Comparison of ENCODE assay signal across 22 cellular contexts in the genomic region with DNA sequence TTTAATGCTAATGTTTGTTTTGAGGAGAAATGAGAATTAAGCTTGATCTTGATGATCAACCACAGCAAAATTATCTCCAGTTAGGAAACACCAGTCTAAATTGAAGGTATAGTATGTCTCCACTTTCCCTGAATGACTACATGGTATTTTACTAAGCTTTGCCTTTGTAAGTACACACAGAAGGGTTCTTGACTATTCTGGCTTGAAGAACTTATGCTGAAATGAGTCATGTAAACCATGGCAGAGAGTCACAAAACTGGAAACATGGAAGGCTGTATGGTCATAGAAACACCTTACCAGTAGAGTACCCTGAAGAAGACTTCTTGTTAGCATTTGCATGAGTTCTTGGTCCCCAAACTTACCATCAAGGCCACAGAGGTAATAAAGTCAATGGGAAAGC.
"Had no signal": no experiment of that assay in that cellular context is flagged by ENCODE, and none has a peak within 500 bp of the region (broad histone marks: within the 10 kb centered on the region; RNA-seq: fewer than 3 reads in every experiment).

No MANE protein-coding gene starts in this region.

- H3K9me3 Mint-ChIP-seq: activated CD4-positive, alpha-beta memory T cell treated with anti-CD3 and anti-CD28 coated beads for 36 hours; activated T-helper 2 cell treated with anti-CD3 and anti-CD28 coated beads, Interferon-gamma antibody, Interleukin-2, Interleukin-4, amounts not matched to agents 10 μg/mL and 5 μg/mL and 100 μg/mL, durations not matched to agents 14 hours and 24 hours and 36 hours; naive thymus-derived CD8-positive, alpha-beta T cell had no signal

- H3K4me3 Mint-ChIP-seq: activated CD4-positive, alpha-beta memory T cell treated with anti-CD3 and anti-CD28 coated beads for 36 hours; activated naive CD4-positive, alpha-beta T cell treated with anti-CD3 and anti-CD28 coated beads for 36 hours; dendritic cell treated with granulocyte-macrophage colony-stimulating factor and Interleukin-4, amounts not matched to agents 40 ng/mL and 50 ng/mL, for 4 days; naive thymus-derived CD8-positive, alpha-beta T cell; stimulated activated naive CD8-positive, alpha-beta T cell treated with anti-CD3 and anti-CD28 coated beads, Interleukin-15, amount 100 ng/mL, for 72 hours had no signal

- H3K4me1 ChIP-seq: breast epithelium, gastrocnemius medialis, psoas muscle, suprapubic skin had no signal

- ATAC-seq: gastrocnemius medialis; naive thymus-derived CD8-positive, alpha-beta T cell; psoas muscle; right cardiac atrium; stimulated activated naive CD8-positive, alpha-beta T cell treated with anti-CD3 and anti-CD28 coated beads, Interleukin-15, amount 100 ng/mL, for 72 hours had no signal

- DNase-seq: activated CD4-positive, alpha-beta memory T cell treated with anti-CD3 and anti-CD28 coated beads for 36 hours; activated naive CD4-positive, alpha-beta T cell treated with anti-CD3 and anti-CD28 coated beads for 36 hours; anterior cingulate cortex; effector CD8-positive, alpha-beta T cell; gastrocnemius medialis; head of caudate nucleus; mesendoderm; naive thymus-derived CD8-positive, alpha-beta T cell; ovary; psoas muscle; right cardiac atrium; stimulated activated CD4-positive, alpha-beta T cell treated with anti-CD3 and anti-CD28 coated beads, Interleukin-15, amount 100 ng/mL, for 24 hours; stimulated activated CD4-positive, alpha-beta T cell treated with anti-CD3 and anti-CD28 coated beads, Interleukin-2, amount 100 ng/mL, for 48 hours; stimulated activated naive CD8-positive, alpha-beta T cell treated with anti-CD3 and anti-CD28 coated beads, Interleukin-15, amount 100 ng/mL, for 72 hours; SW 1271; transverse colon had no signal

- H3K27me3 Mint-ChIP-seq: activated CD4-positive, alpha-beta memory T cell treated with anti-CD3 and anti-CD28 coated beads for 36 hours; dendritic cell treated with granulocyte-macrophage colony-stimulating factor and Interleukin-4, amounts not matched to agents 40 ng/mL and 50 ng/mL, for 4 days; naive thymus-derived CD8-positive, alpha-beta T cell; stimulated activated naive CD8-positive, alpha-beta T cell treated with anti-CD3 and anti-CD28 coated beads, Interleukin-15, amount 100 ng/mL, for 72 hours had no signal

- H3K9me3 ChIP-seq: breast epithelium, gastrocnemius medialis, ovary, psoas muscle, suprapubic skin, transverse colon, vagina had no signal

- H3K36me3 ChIP-seq: breast epithelium, gastrocnemius medialis, ovary, suprapubic skin, transverse colon, vagina had no signal

- H3K27ac Mint-ChIP-seq: activated CD4-positive, alpha-beta memory T cell treated with anti-CD3 and anti-CD28 coated beads for 36 hours; activated naive CD4-positive, alpha-beta T cell treated with anti-CD3 and anti-CD28 coated beads for 36 hours; activated T-helper 2 cell treated with anti-CD3 and anti-CD28 coated beads, Interferon-gamma antibody, Interleukin-2, Interleukin-4, amounts not matched to agents 10 μg/mL and 5 μg/mL and 100 μg/mL, durations not matched to agents 14 hours and 24 hours and 36 hours; dendritic cell treated with granulocyte-macrophage colony-stimulating factor and Interleukin-4, amounts not matched to agents 40 ng/mL and 50 ng/mL, for 4 days; naive thymus-derived CD8-positive, alpha-beta T cell; stimulated activated naive CD8-positive, alpha-beta T cell treated with anti-CD3 and anti-CD28 coated beads, Interleukin-15, amount 100 ng/mL, for 72 hours had no signal

- H3K4me3 ChIP-seq: breast epithelium, gastrocnemius medialis, ovary, psoas muscle, skin epidermis, suprapubic skin, transverse colon, vagina had no signal

- H3K4me1 Mint-ChIP-seq: naive thymus-derived CD8-positive, alpha-beta T cell; stimulated activated naive CD8-positive, alpha-beta T cell treated with anti-CD3 and anti-CD28 coated beads, Interleukin-15, amount 100 ng/mL, for 72 hours had no signal

- H3K27me3 ChIP-seq: breast epithelium, gastrocnemius medialis, ovary, suprapubic skin, transverse colon, vagina had no signal

- H3K36me3 Mint-ChIP-seq: activated CD4-positive, alpha-beta memory T cell treated with anti-CD3 and anti-CD28 coated beads for 36 hours; naive thymus-derived CD8-positive, alpha-beta T cell had no signal

- H3K27ac ChIP-seq: breast epithelium, gastrocnemius medialis, ovary, psoas muscle, skin epidermis, suprapubic skin, vagina had no signal
